8 cellular contexts compared by ENCODE assay signal in genomic region chr6:33822575-33823395, GRCh38. TPM values are rescaled to one million over a fixed set of nuclear protein-coding genes. Genes with fewer than 3 reads are reported as not detected.
DNase-seq lines count a peak whose midpoint lies in the region; ATAC-seq and TF ChIP-seq lines count a peak whose summit lies in the region.

No MANE protein-coding gene starts in this region.

- peaks cover 5% of the 10 kb centered on the region for H3K4me1 Mint-ChIP-seq in mesothelial cell of epicardium

- ATAC-seq in GM18858 (IDR thresholded peaks at IDR 0.05; ENCODE audit: unreplicated experiment): no peak

- intact Hi-C loops in head of caudate nucleus (cut with DNase I): no loop called here

- TF ChIP-seq CTCF in AG10803 (conservative IDR thresholded peaks at IDR 0.05; ENCODE audit: low read length) (peak; percentile 24; the same call in 1 of the 2 replicates), fibroblast of pulmonary artery (IDR thresholded peaks at IDR 0.05; ENCODE audit: low read length, missing control alignments) (peak; percentile 36), GM13977 (IDR thresholded peaks at IDR 0.05; ENCODE audit: extremely low read depth, insufficient read depth, missing control alignments) (no peak), mesothelial cell of epicardium (IDR thresholded peaks at IDR 0.05; ENCODE audit: unreplicated experiment) (no peak)

- H3K27me3 Mint-ChIP-seq in mesothelial cell of epicardium (ENCODE audit: low read depth): peaks cover 27% of the 10 kb centered on the region

- H3K4me3 Mint-ChIP-seq in mesothelial cell of epicardium: no peak overlapping the region

- no peak overlapping the region for H3K27ac Mint-ChIP-seq in mesothelial cell of epicardium

- no peaks in the 10 kb centered on the region for H3K9me3 Mint-ChIP-seq in mesothelial cell of epicardium

- H3K4me3 ChIP-seq in AG10803 (ENCODE audit: low read length) (no peak overlapping the region), fibroblast of pulmonary artery (replicated peaks; ENCODE audit: low read depth, low read length) (no peak overlapping the region)

- no peaks in the 10 kb centered on the region for H3K36me3 Mint-ChIP-seq in mesothelial cell of epicardium

- in situ Hi-C loops in GM13977 (cut with MboI; ENCODE audit: low pct_unique_long_range_greater_than_20kb, low sequenced_read_pairs, unreplicated experiment): no loop called here

- no peak for DNase-seq in AG10803 (ENCODE audit: low read depth)
- DNase-seq in HCEC 1CT: peak; percentile 15
- DNase-seq in NCI-H82 treated with DMSO at 0.1 percent for 48 hours (lab: John Stamatoyannopoulos, UW; ENCODE audit: unreplicated experiment): peak; percentile 90
- DNase-seq in fibroblast of pulmonary artery (ENCODE audit: low read depth): peak; percentile 27
- no peak for DNase-seq in GM13977 (ENCODE audit: low spot score)
- DNase-seq in mesothelial cell of epicardium (ENCODE audit: low spot score in 2 of 2, unreplicated experiment in 2 of 2): no peak
- DNase-seq in head of caudate nucleus: no peak

RNA-seq across cellular contexts. Expression of gene MLN, which starts 19.0 kb away (rescaled TPM):
- not detected in 3 replicates for total RNA-seq in mesothelial cell of epicardium

RNA-seq across cellular contexts. Expression of gene LEMD2, which starts 33.9 kb away (rescaled TPM):
- total RNA-seq in mesothelial cell of epicardium: 80.6 to 85.3 TPM (median 82.2 TPM) in 3 replicates

Comparison
In these comparisons a context has a peak if more than half of its experiments do, and no peak if none do; other contexts are left out.
1. DNase-seq: peak in HCEC 1CT (single experiment), NCI-H82 treated with DMSO at 0.1 percent for 48 hours (single experiment) and fibroblast of pulmonary artery (single experiment); none in AG10803 (single experiment), GM13977 (single experiment), mesothelial cell of epicardium (0 of 2) and head of caudate nucleus (0 of 42).
2. CTCF ChIP-seq: peak in AG10803 (single experiment) and fibroblast of pulmonary artery (single experiment); none in GM13977 (single experiment) and mesothelial cell of epicardium (single experiment).